In genomic region chr10:85238676-85239075, GRCh38 we compare ENCODE assay signal across 31 cellular contexts.
"Had no signal": no experiment of that assay in that cellular context is flagged by ENCODE, and none has a peak within 500 bp of the region (broad histone marks: within the 10 kb centered on the region; RNA-seq: fewer than 3 reads in every experiment).

No MANE protein-coding gene starts in this region.

- H3K4me3 ChIP-seq: coronary artery, dorsolateral prefrontal cortex, esophagus squamous epithelium, gastroesophageal sphincter, heart right ventricle had no signal

- H3K9me3 Mint-ChIP-seq: activated CD4-positive, alpha-beta memory T cell treated with anti-CD3 and anti-CD28 coated beads, Interleukin-2, amount 10 ng/mL, durations not matched to agents 7 days and 5 days; activated CD4-positive, alpha-beta T cell treated with anti-CD3 and anti-CD28 coated beads, Interleukin-2, amount 10 ng/mL, durations not matched to agents 7 days and 5 days; activated T-cell treated with anti-CD3 and anti-CD28 coated beads, Interleukin-2, amount 50 U/mL, for 24 hours; central memory CD8-positive, alpha-beta T cell; dendritic cell treated with granulocyte-macrophage colony-stimulating factor and Interleukin-4, amounts not matched to agents 40 ng/mL and 50 ng/mL, for 4 days; T-helper 2 cell treated with Interferon-gamma antibody and Interleukin-4, amounts not matched to agents 5 μg/mL and 100 μg/mL, for 36 hours had no signal

- H3K9me3 ChIP-seq: esophagus squamous epithelium, gastroesophageal sphincter, heart right ventricle had no signal

- ATAC-seq: activated T-cell treated with anti-CD3 and anti-CD28 coated beads, Interleukin-2, amount 50 U/mL, for 72 hours; effector memory CD8-positive, alpha-beta T cell; gastroesophageal sphincter; heart right ventricle; T-helper 17 cell had no signal

- H3K36me3 ChIP-seq: brain microvascular endothelial cell, esophagus squamous epithelium, gastroesophageal sphincter, heart right ventricle had no signal

- H3K27ac Mint-ChIP-seq: activated CD4-positive, alpha-beta memory T cell treated with anti-CD3 and anti-CD28 coated beads, Interleukin-2, amount 10 ng/mL, durations not matched to agents 7 days and 5 days; activated CD4-positive, alpha-beta T cell treated with anti-CD3 and anti-CD28 coated beads, Interleukin-2, amount 10 ng/mL, durations not matched to agents 7 days and 5 days; activated naive CD8-positive, alpha-beta T cell; activated T-cell treated with anti-CD3 and anti-CD28 coated beads, Interleukin-2, amount 50 U/mL, for 24 hours; activated T-cell treated with anti-CD3 and anti-CD28 coated beads, Interleukin-2, amount 50 U/mL, for 72 hours; dendritic cell treated with granulocyte-macrophage colony-stimulating factor and Interleukin-4, amounts not matched to agents 40 ng/mL and 50 ng/mL, for 4 days; effector memory CD8-positive, alpha-beta T cell; T-helper 17 cell; T-helper 2 cell treated with Interferon-gamma antibody and Interleukin-4, amounts not matched to agents 5 μg/mL and 100 μg/mL, for 36 hours had no signal

- H3K27me3 ChIP-seq: brain microvascular endothelial cell, esophagus squamous epithelium had no signal

- H3K4me1 ChIP-seq: esophagus squamous epithelium, gastroesophageal sphincter, heart right ventricle had no signal

- H3K27ac ChIP-seq: brain microvascular endothelial cell, coronary artery, dorsolateral prefrontal cortex, epithelial cell of prostate, esophagus squamous epithelium, gastroesophageal sphincter, heart right ventricle had no signal

- H3K4me1 Mint-ChIP-seq: activated CD4-positive, alpha-beta memory T cell treated with anti-CD3 and anti-CD28 coated beads, Interleukin-2, amount 10 ng/mL, durations not matched to agents 7 days and 5 days; activated CD4-positive, alpha-beta T cell treated with anti-CD3 and anti-CD28 coated beads, Interleukin-2, amount 10 ng/mL, durations not matched to agents 7 days and 5 days; central memory CD8-positive, alpha-beta T cell; T-helper 17 cell had no signal

- H3K36me3 Mint-ChIP-seq: activated naive CD8-positive, alpha-beta T cell had no signal

- DNase-seq: activated CD4-positive, alpha-beta memory T cell treated with anti-CD3 and anti-CD28 coated beads, Interleukin-2, amount 10 ng/mL, durations not matched to agents 7 days and 5 days; activated CD4-positive, alpha-beta T cell treated with anti-CD3 and anti-CD28 coated beads for 4 hours; activated CD4-positive, alpha-beta T cell treated with anti-CD3 and anti-CD28 coated beads, Interleukin-2, amount 10 ng/mL, durations not matched to agents 7 days and 5 days; activated CD4-positive, alpha-beta T cell treated with anti-CD3 and anti-CD28 coated beads, Interleukin-2, amount 50 U/mL, for 4 hours; activated CD4-positive, CD25-positive, alpha-beta regulatory T cell; activated CD4-positive, CD25-positive, alpha-beta regulatory T cell treated with anti-CD3 and anti-CD28 coated beads, Interleukin-2, amount 50 U/mL, for 72 hours; activated CD8-positive, alpha-beta memory T cell treated with anti-CD3 and anti-CD28 coated beads, Interleukin-2, amount 50 U/mL, for 48 hours; activated gamma-delta T cell treated with Interleukin-2 at 50 U/mL for 16 hours; activated naive CD4-positive, alpha-beta T cell treated with anti-CD3 and anti-CD28 coated beads, Interleukin-2, amount 50 U/mL, for 16 hours; activated naive CD4-positive, alpha-beta T cell treated with Interleukin-2 at 50 U/mL for 16 hours; activated T-cell treated with anti-CD3 and anti-CD28 coated beads for 4 hours; activated T-cell treated with anti-CD3 and anti-CD28 coated beads, Interleukin-2, amount 50 U/mL, for 24 hours; activated T-cell treated with anti-CD3 and anti-CD28 coated beads, Interleukin-2, amount 50 U/mL, for 72 hours; amniotic stem cell; anterior cingulate cortex; brain microvascular endothelial cell; dorsolateral prefrontal cortex; effector memory CD8-positive, alpha-beta T cell; esophagus squamous epithelium; foreskin melanocyte; heart right ventricle; T-helper 1 cell; T-helper 17 cell; T1000 had no signal

- H3K4me3 Mint-ChIP-seq: activated CD4-positive, alpha-beta memory T cell treated with anti-CD3 and anti-CD28 coated beads, Interleukin-2, amount 10 ng/mL, durations not matched to agents 7 days and 5 days; activated CD4-positive, alpha-beta T cell treated with anti-CD3 and anti-CD28 coated beads, Interleukin-2, amount 10 ng/mL, durations not matched to agents 7 days and 5 days; activated naive CD8-positive, alpha-beta T cell; activated T-cell treated with anti-CD3 and anti-CD28 coated beads, Interleukin-2, amount 50 U/mL, for 24 hours; activated T-cell treated with anti-CD3 and anti-CD28 coated beads, Interleukin-2, amount 50 U/mL, for 72 hours; central memory CD8-positive, alpha-beta T cell; dendritic cell treated with granulocyte-macrophage colony-stimulating factor and Interleukin-4, amounts not matched to agents 40 ng/mL and 50 ng/mL, for 4 days; effector memory CD8-positive, alpha-beta T cell; T-helper 17 cell; T-helper 2 cell treated with Interferon-gamma antibody and Interleukin-4, amounts not matched to agents 5 μg/mL and 100 μg/mL, for 36 hours had no signal

- H3K27me3 Mint-ChIP-seq: activated CD4-positive, alpha-beta memory T cell treated with anti-CD3 and anti-CD28 coated beads, Interleukin-2, amount 10 ng/mL, durations not matched to agents 7 days and 5 days; activated CD4-positive, alpha-beta T cell treated with anti-CD3 and anti-CD28 coated beads, Interleukin-2, amount 10 ng/mL, durations not matched to agents 7 days and 5 days; activated T-cell treated with anti-CD3 and anti-CD28 coated beads, Interleukin-2, amount 50 U/mL, for 24 hours; central memory CD8-positive, alpha-beta T cell; dendritic cell treated with granulocyte-macrophage colony-stimulating factor and Interleukin-4, amounts not matched to agents 40 ng/mL and 50 ng/mL, for 4 days; effector memory CD8-positive, alpha-beta T cell; T-helper 17 cell had no signal
